23 cellular contexts compared by ENCODE assay signal in the genomic region with DNA sequence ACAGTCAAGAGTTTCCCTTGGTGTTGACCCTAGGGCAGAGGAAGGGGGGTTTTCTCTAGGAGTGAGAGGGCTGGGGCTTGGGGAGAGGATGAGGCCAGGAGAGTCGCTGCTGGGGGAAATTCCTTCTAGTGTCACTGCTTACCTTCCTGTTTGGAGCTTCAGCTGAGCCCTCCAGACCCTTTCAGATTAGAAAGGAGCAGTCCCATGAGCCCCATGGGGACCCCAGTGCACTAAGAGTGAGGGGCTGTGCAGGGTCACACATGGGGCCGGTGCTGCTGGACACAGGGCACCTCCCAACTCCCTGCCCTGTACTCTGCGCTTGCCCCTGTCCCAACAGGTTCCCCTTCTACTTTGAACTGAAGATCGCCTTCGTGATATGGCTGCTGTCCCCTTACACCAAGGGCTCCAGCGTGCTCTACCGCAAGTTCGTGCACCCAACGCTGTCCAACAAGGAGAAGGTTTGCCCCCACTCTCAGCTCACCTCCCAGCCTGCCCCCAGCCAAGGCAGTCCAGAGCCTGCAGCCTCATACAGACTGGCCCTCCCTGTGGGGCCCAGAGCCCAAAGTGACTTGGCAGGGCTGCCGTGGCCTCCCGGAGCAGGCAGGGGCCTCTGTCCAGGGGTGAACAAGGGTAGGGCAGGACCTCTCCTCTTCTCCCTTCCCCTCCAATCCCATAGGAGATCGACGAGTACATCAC.
"Had no signal": no experiment of that assay in that cellular context is flagged by ENCODE, and none has a peak within 500 bp of the region (broad histone marks: within the 10 kb centered on the region; RNA-seq: fewer than 3 reads in every experiment).

No MANE protein-coding gene starts in this region.

- H3K27me3 ChIP-seq: esophagus squamous epithelium, gastroesophageal sphincter, sigmoid colon had no signal

- FAIRE-seq: colon, keratinocyte, urothelium cell line had no signal

- H3K4me1 ChIP-seq: prostate gland had no signal

- H3K4me3 ChIP-seq: esophagus squamous epithelium, gastroesophageal sphincter, left ventricle myocardium inferior, lower lobe of right lung, prostate gland, sigmoid colon, skin epidermis, stomach, thoracic aorta had no signal

- H3K36me3 Mint-ChIP-seq: naive B cell had no signal

- H3K9me3 ChIP-seq: esophagus squamous epithelium, gastroesophageal sphincter, left ventricle myocardium inferior, lower lobe of right lung, prostate gland, sigmoid colon, stomach, thoracic aorta had no signal

- ATAC-seq: gastroesophageal sphincter, lower lobe of right lung had no signal

- DNase-seq: dermis blood vessel endothelial cell; esophagus squamous epithelium; foreskin fibroblast; glutamatergic neuron; left ventricle myocardium inferior; lower lobe of right lung; mesenchymal stem cell; naive B cell; retina; sigmoid colon; stimulated activated CD4-positive, alpha-beta T cell treated with anti-CD3 and anti-CD28 coated beads, Interleukin-2, amount 100 ng/mL, for 24 hours; stimulated activated CD4-positive, alpha-beta T cell treated with anti-CD3 and anti-CD28 coated beads, Interleukin-4, amount 100 ng/mL, for 4 hours; stimulated activated naive CD4-positive, alpha-beta T cell; stomach; substantia nigra had no signal

- H3K79me2 ChIP-seq: parathyroid adenoma had no signal

- H3K4me3 Mint-ChIP-seq: naive B cell had no signal

- H3K36me3 ChIP-seq: esophagus squamous epithelium, left ventricle myocardium inferior, lower lobe of right lung, prostate gland, stomach, thoracic aorta had no signal

- H2AFZ ChIP-seq: parathyroid adenoma had no signal

- H3K9ac ChIP-seq: parathyroid adenoma had no signal

- H3K9me3 Mint-ChIP-seq: naive B cell had no signal

- H3K27ac ChIP-seq: esophagus squamous epithelium, gastroesophageal sphincter, left ventricle myocardium inferior, lower lobe of right lung, parathyroid adenoma, prostate gland, sigmoid colon, skin epidermis, stomach, thoracic aorta had no signal
